Comparison of ENCODE assay signal across 21 cellular contexts in the genomic region with DNA sequence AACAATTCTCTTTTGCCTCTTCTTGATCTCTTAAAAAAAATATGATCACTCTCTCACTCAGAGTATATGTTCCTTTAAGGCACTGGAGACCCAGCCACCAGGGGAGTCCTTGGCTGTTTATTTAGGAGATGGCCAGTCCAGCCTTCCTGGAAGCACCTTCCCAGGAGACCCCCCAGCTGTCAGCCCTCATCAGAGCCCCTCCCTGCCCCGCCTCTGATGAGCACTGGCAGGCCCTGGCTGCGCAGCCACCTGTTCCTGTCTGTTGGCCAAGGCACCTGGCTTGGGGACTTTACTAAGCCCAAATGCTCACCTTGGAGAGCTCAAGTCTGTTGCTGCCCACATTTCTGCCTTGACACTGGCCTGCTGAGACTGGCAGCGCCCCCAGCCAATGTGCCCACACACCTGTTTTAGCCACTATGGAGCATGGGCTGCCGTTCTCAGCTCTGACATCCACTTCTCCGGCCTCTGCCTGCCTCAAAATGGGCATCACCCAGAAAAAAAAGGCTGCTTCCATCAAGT.
DNase-seq lines count a peak whose midpoint lies in the region; ATAC-seq, FAIRE-seq and TF ChIP-seq lines count a peak whose summit lies in the region.
"Had no signal": no experiment of that assay in that cellular context is flagged by ENCODE, and none has a peak within 500 bp of the region (broad histone marks: within the 10 kb centered on the region; RNA-seq: fewer than 3 reads in every experiment).

No MANE protein-coding gene starts in this region.

- no peaks in the 10 kb centered on the region for H3K27me3 ChIP-seq in CD4-positive, alpha-beta T cell (ENCODE audit: control insufficient read depth, insufficient read depth, low read length)

- H3K27ac ChIP-seq in CD4-positive, alpha-beta T cell (ENCODE audit: low read depth, low read length), result no peak overlapping the region
- H3K27ac ChIP-seq: KMS-11, SK-N-MC had no signal

- CTCF ChIA-PET in CD4-positive, alpha-beta T cell (lab: Charles Lee), result interaction anchor here (1.1 kb wide), 1 partner anchor 11 kb away, joined by 3 read pairs; no protein-coding TSS in a partner anchor

- H3K9me3 ChIP-seq in CD4-positive, alpha-beta T cell (ENCODE audit: control insufficient read depth, low read length), result no peaks in the 10 kb centered on the region

- no peak for FAIRE-seq in RCC 7860 (lab: Jason Lieb, UNC)
- FAIRE-seq: H1, HTR-8/SVneo had no signal

- intact Hi-C loops in CD4-positive, alpha-beta T cell (cut with DNase I, micrococcal nuclease), result no loop called here

- DNase-seq in NCI-H748 (lab: John Stamatoyannopoulos, UW; ENCODE audit: unreplicated experiment), result peak; percentile 16
- DNase-seq in NCI-H748 treated with DMSO at 0.1 percent for 48 hours (lab: John Stamatoyannopoulos, UW), result no peak
- DNase-seq in CD4-positive, alpha-beta T cell, result no peak
- DNase-seq in NCI-H69 (lab: John Stamatoyannopoulos, UW), result peak; percentile 53
- DNase-seq in glutamatergic neuron, result peak; percentile 75
- DNase-seq in RCC 7860 (ENCODE audit: low spot score), result no peak
- DNase-seq in NCI-H1092 (lab: John Stamatoyannopoulos, UW), result no peak
- DNase-seq in immature natural killer cell, result no peak
- DNase-seq: AML-193, EL, NCI-H1105, NCI-H146, NCI-H2029, NCI-H446, NCI-H774, SHP77 had no signal

- H3K27me3 Mint-ChIP-seq in CD4-positive, alpha-beta T cell, result no peaks in the 10 kb centered on the region
- H3K27me3 Mint-ChIP-seq in glutamatergic neuron (ENCODE audit: unreplicated experiment), result no peaks in the 10 kb centered on the region
- no peaks in the 10 kb centered on the region for H3K27me3 Mint-ChIP-seq in immature natural killer cell (ENCODE audit: low read depth in 3 of 3)

- H3K36me3 Mint-ChIP-seq in CD4-positive, alpha-beta T cell (ENCODE audit: low read depth), result peaks cover 56% of the 10 kb centered on the region
- no peaks in the 10 kb centered on the region for H3K36me3 Mint-ChIP-seq in glutamatergic neuron (ENCODE audit: unreplicated experiment)
- peaks cover 0 to 8% (median 0%) of the 10 kb centered on the region in 3 donors for H3K36me3 Mint-ChIP-seq in immature natural killer cell

- POLR2A ChIA-PET in CD4-positive, alpha-beta T cell (lab: Charles Lee), result no interaction called here

- peak overlapping the region; percentile 17 for H3K27ac Mint-ChIP-seq in CD4-positive, alpha-beta T cell
- H3K27ac Mint-ChIP-seq in glutamatergic neuron (ENCODE audit: unreplicated experiment) (peak overlapping the region; percentile 25), immature natural killer cell (no peak overlapping the region)

- H3K9me3 Mint-ChIP-seq in CD4-positive, alpha-beta T cell, result no peaks in the 10 kb centered on the region
- H3K9me3 Mint-ChIP-seq in glutamatergic neuron (ENCODE audit: unreplicated experiment) (peaks cover 2% of the 10 kb centered on the region), immature natural killer cell (no peaks in the 10 kb centered on the region)

- peaks cover 14% of the 10 kb centered on the region for H3K4me1 Mint-ChIP-seq in CD4-positive, alpha-beta T cell (ENCODE audit: low read depth)
- peaks cover 23% of the 10 kb centered on the region for H3K4me1 Mint-ChIP-seq in glutamatergic neuron (ENCODE audit: low read depth, unreplicated experiment)
- peaks cover 0 to 4% of the 10 kb centered on the region in 2 donors for H3K4me1 Mint-ChIP-seq in immature natural killer cell

- no peak for TF ChIP-seq CTCF in CD4-positive, alpha-beta T cell (IDR thresholded peaks at IDR 0.05)
- TF ChIP-seq CTCF in glutamatergic neuron (IDR thresholded peaks at IDR 0.05; ENCODE audit: partially characterized antibody, unreplicated experiment), result no peak

- H3K4me3 Mint-ChIP-seq in CD4-positive, alpha-beta T cell, result no peak overlapping the region
- no peak overlapping the region for H3K4me3 Mint-ChIP-seq in glutamatergic neuron (ENCODE audit: unreplicated experiment)
- no peak overlapping the region for H3K4me3 Mint-ChIP-seq in immature natural killer cell

- no peak for ATAC-seq in CD4-positive, alpha-beta T cell (ENCODE audit: poor library complexity)
- ATAC-seq: HCT116 had no signal

Comparison
In these comparisons a context has a peak if more than half of its experiments do, and no peak if none do; other contexts are left out.
1. DNase-seq: peak in NCI-H748 (single experiment), NCI-H69 (single experiment) and glutamatergic neuron (single experiment); none in NCI-H748 treated with DMSO at 0.1 percent for 48 hours (single experiment), CD4-positive, alpha-beta T cell (0 of 10), RCC 7860 (single experiment), NCI-H1092 (single experiment) and immature natural killer cell (0 of 3).
2. H3K27ac Mint-ChIP-seq: peak in CD4-positive, alpha-beta T cell (single experiment) and glutamatergic neuron (single experiment); none in immature natural killer cell (0 of 6).